1 cellular context compared by ENCODE assay signal in the genomic region with DNA sequence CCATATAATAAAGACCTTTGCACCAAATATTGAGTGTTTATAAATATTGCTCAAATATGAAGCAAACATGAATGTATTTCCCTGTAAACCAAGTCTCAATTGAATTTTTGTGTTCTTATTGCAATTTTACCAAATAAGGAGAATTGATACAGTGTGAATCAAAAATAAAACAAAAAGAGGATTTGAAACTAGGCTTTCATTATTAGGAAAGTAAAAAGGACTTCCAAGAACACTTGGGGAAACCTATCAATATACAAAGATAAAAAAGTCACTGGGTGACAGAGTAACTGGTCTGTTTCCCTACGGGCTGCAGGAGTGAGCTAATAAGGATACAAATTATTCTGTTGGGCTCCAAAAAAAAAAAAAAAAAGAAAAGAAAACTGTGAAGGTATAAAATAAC.
TF ChIP-seq lines count a peak whose summit lies in the region.

No MANE protein-coding gene starts in this region.

TF ChIP-seq in GM23338, 12 proteins besides CTCF, POLR2A, EP300 and RAD21 (continued from another document):
- TF ChIP-seq, protein P1, sequence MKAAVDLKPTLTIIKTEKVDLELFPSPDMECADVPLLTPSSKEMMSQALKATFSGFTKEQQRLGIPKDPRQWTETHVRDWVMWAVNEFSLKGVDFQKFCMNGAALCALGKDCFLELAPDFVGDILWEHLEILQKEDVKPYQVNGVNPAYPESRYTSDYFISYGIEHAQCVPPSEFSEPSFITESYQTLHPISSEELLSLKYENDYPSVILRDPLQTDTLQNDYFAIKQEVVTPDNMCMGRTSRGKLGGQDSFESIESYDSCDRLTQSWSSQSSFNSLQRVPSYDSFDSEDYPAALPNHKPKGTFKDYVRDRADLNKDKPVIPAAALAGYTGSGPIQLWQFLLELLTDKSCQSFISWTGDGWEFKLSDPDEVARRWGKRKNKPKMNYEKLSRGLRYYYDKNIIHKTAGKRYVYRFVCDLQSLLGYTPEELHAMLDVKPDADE (IDR thresholded peaks at IDR 0.05): no peak
- TF ChIP-seq, protein P2, sequence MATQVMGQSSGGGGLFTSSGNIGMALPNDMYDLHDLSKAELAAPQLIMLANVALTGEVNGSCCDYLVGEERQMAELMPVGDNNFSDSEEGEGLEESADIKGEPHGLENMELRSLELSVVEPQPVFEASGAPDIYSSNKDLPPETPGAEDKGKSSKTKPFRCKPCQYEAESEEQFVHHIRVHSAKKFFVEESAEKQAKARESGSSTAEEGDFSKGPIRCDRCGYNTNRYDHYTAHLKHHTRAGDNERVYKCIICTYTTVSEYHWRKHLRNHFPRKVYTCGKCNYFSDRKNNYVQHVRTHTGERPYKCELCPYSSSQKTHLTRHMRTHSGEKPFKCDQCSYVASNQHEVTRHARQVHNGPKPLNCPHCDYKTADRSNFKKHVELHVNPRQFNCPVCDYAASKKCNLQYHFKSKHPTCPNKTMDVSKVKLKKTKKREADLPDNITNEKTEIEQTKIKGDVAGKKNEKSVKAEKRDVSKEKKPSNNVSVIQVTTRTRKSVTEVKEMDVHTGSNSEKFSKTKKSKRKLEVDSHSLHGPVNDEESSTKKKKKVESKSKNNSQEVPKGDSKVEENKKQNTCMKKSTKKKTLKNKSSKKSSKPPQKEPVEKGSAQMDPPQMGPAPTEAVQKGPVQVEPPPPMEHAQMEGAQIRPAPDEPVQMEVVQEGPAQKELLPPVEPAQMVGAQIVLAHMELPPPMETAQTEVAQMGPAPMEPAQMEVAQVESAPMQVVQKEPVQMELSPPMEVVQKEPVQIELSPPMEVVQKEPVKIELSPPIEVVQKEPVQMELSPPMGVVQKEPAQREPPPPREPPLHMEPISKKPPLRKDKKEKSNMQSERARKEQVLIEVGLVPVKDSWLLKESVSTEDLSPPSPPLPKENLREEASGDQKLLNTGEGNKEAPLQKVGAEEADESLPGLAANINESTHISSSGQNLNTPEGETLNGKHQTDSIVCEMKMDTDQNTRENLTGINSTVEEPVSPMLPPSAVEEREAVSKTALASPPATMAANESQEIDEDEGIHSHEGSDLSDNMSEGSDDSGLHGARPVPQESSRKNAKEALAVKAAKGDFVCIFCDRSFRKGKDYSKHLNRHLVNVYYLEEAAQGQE (IDR thresholded peaks at IDR 0.05; ENCODE audit: unreplicated experiment): no peak
- no peak for TF ChIP-seq EZH2phosphoT487 (IDR thresholded peaks at IDR 0.05; ENCODE audit: unreplicated experiment)
- TF ChIP-seq ZNF114 (CRISPR knock-in tag; IDR thresholded peaks at IDR 0.05): no peak
- no peak for TF ChIP-seq STAT1 (IDR thresholded peaks at IDR 0.05; ENCODE audit: unreplicated experiment)
- TF ChIP-seq CREB1 (CRISPR knock-in tag; IDR thresholded peaks at IDR 0.05; ENCODE audit: low read depth): no peak
- no peak for TF ChIP-seq NANOG (IDR thresholded peaks at IDR 0.05; ENCODE audit: borderline replicate concordance)
- TF ChIP-seq ZNF331 (CRISPR knock-in tag; IDR thresholded peaks at IDR 0.05; ENCODE audit: low read depth): no peak
- no peak for TF ChIP-seq JUNB (IDR thresholded peaks at IDR 0.05; ENCODE audit: unreplicated experiment)
